18 cellular contexts compared by ENCODE assay signal in genomic region chr18:22705328-22705727, GRCh38.
DNase-seq lines count a peak whose midpoint lies in the region; ATAC-seq and TF ChIP-seq lines count a peak whose summit lies in the region.
"Had no signal": no experiment of that assay in that cellular context is flagged by ENCODE, and none has a peak within 500 bp of the region (broad histone marks: within the 10 kb centered on the region; RNA-seq: fewer than 3 reads in every experiment).

No MANE protein-coding gene starts in this region.

- intact Hi-C loops in cardiac septum (cut with DNase I), result loop anchor here (5.0 to 10.0 kb wide), 5 partner anchors 92 to 811 kb away; partner anchors contain the start of gene GATA6
- intact Hi-C loops in posterior cingulate gyrus (cut with DNase I), result loop anchor here (10.0 kb wide), 1 partner anchor 81 kb away; no protein-coding TSS in a partner anchor

- H3K4me1 ChIP-seq in RWPE2 (ENCODE audit: insufficient read depth, poor library complexity, severe bottlenecking), result peaks cover 3% of the 10 kb centered on the region

- H3K4me3 Mint-ChIP-seq in stimulated activated effector memory CD8-positive, alpha-beta T cell treated with anti-CD3 and anti-CD28 coated beads, Interleukin-12 subunit alpha, Interleukin-12 subunit beta, amount 100 ng/mL, for 72 hours, result no peak overlapping the region
- H3K4me3 Mint-ChIP-seq: activated CD8-positive, alpha-beta T cell treated with anti-CD3 and anti-CD28 coated beads for 36 hours; activated naive CD4-positive, alpha-beta T cell treated with anti-CD3 and anti-CD28 coated beads, Interleukin-2, amount 10 ng/mL, durations not matched to agents 7 days and 5 days; B cell; natural killer cell treated with Interleukin-12 subunit alpha and Interleukin-12 subunit beta and Interleukin-15 and Interleukin-18, amount 100 ng/mL, for 72 hours; T-helper 2 cell treated with Interferon-gamma antibody and Interleukin-4, amounts not matched to agents 5 μg/mL and 100 μg/mL, for 36 hours had no signal

- H3K27ac Mint-ChIP-seq in stimulated activated effector memory CD8-positive, alpha-beta T cell treated with anti-CD3 and anti-CD28 coated beads, Interleukin-12 subunit alpha, Interleukin-12 subunit beta, amount 100 ng/mL, for 72 hours, result no peak overlapping the region
- H3K27ac Mint-ChIP-seq: activated CD8-positive, alpha-beta T cell treated with anti-CD3 and anti-CD28 coated beads for 36 hours; activated naive CD4-positive, alpha-beta T cell treated with anti-CD3 and anti-CD28 coated beads, Interleukin-2, amount 10 ng/mL, durations not matched to agents 7 days and 5 days; B cell; natural killer cell treated with Interleukin-12 subunit alpha and Interleukin-12 subunit beta and Interleukin-15 and Interleukin-18, amount 100 ng/mL, for 72 hours; T-helper 2 cell treated with Interferon-gamma antibody and Interleukin-4, amounts not matched to agents 5 μg/mL and 100 μg/mL, for 36 hours had no signal

- H3K36me3 Mint-ChIP-seq in stimulated activated effector memory CD8-positive, alpha-beta T cell treated with anti-CD3 and anti-CD28 coated beads, Interleukin-12 subunit alpha, Interleukin-12 subunit beta, amount 100 ng/mL, for 72 hours, result no peaks in the 10 kb centered on the region
- H3K36me3 Mint-ChIP-seq: activated naive CD4-positive, alpha-beta T cell treated with anti-CD3 and anti-CD28 coated beads, Interleukin-2, amount 10 ng/mL, durations not matched to agents 7 days and 5 days; natural killer cell treated with Interleukin-12 subunit alpha and Interleukin-12 subunit beta and Interleukin-15 and Interleukin-18, amount 100 ng/mL, for 72 hours had no signal

- ATAC-seq in RWPE2 (ENCODE audit: low read depth), result peak; percentile 95
- peak; percentile 46 for ATAC-seq in stimulated activated effector memory CD8-positive, alpha-beta T cell treated with anti-CD3 and anti-CD28 coated beads, Interleukin-12 subunit alpha, Interleukin-12 subunit beta, amount 100 ng/mL, for 72 hours
- ATAC-seq: activated CD8-positive, alpha-beta T cell treated with anti-CD3 and anti-CD28 coated beads for 36 hours; left lobe of liver had no signal

- H3K4me3 ChIP-seq in RWPE2 (ENCODE audit: severe bottlenecking), result no peak overlapping the region
- H3K4me3 ChIP-seq: uterus had no signal

- no peak overlapping the region for H3K27ac ChIP-seq in RWPE2 (ENCODE audit: poor library complexity, severe bottlenecking)
- H3K27ac ChIP-seq: KMS-11, uterus had no signal

- DNase-seq in SKM-1 treated with dmso at 0.1 percent for 144 hours (lab: John Stamatoyannopoulos, UW; ENCODE audit: unreplicated experiment) (peak; percentile 35), SKM-1 (lab: John Stamatoyannopoulos, UW; ENCODE audit: unreplicated experiment) (no peak), RWPE2 (ENCODE audit: low spot score) (no peak), fibroblast of peridontal ligament (ENCODE audit: extremely low read depth) (peak; percentile 73), cardiac septum (ENCODE audit: low spot score) (no peak), NCI-H2227 treated with DMSO at 0.1 percent for 48 hours (lab: John Stamatoyannopoulos, UW) (no peak), posterior cingulate gyrus (no peak)
- no peak for DNase-seq in stimulated activated effector memory CD8-positive, alpha-beta T cell treated with anti-CD3 and anti-CD28 coated beads, Interleukin-12 subunit alpha, Interleukin-12 subunit beta, amount 100 ng/mL, for 72 hours (ENCODE audit: low spot score in 2 of 2)
- DNase-seq: activated CD8-positive, alpha-beta T cell treated with anti-CD3 and anti-CD28 coated beads for 36 hours; activated naive CD4-positive, alpha-beta T cell treated with anti-CD3 and anti-CD28 coated beads, Interleukin-2, amount 10 ng/mL, durations not matched to agents 7 days and 5 days; DMS79 treated with DMSO at 0.1 percent for 48 hours; stimulated activated CD4-positive, alpha-beta T cell treated with anti-CD3 and anti-CD28 coated beads, Interleukin-12 subunit alpha, Interleukin-12 subunit beta, amount 100 ng/mL, for 4 hours; uterus had no signal

- no peaks in the 10 kb centered on the region for H3K9me3 ChIP-seq in RWPE2 (ENCODE audit: severe bottlenecking)
- H3K9me3 ChIP-seq: uterus had no signal

- TF ChIP-seq CTCF in RWPE2 (IDR thresholded peaks at IDR 0.05; ENCODE audit: poor library complexity, severe bottlenecking), result no peak

- no peaks in the 10 kb centered on the region for H3K9me3 Mint-ChIP-seq in stimulated activated effector memory CD8-positive, alpha-beta T cell treated with anti-CD3 and anti-CD28 coated beads, Interleukin-12 subunit alpha, Interleukin-12 subunit beta, amount 100 ng/mL, for 72 hours
- H3K9me3 Mint-ChIP-seq: activated CD8-positive, alpha-beta T cell treated with anti-CD3 and anti-CD28 coated beads for 36 hours; activated naive CD4-positive, alpha-beta T cell treated with anti-CD3 and anti-CD28 coated beads, Interleukin-2, amount 10 ng/mL, durations not matched to agents 7 days and 5 days; natural killer cell treated with Interleukin-12 subunit alpha and Interleukin-12 subunit beta and Interleukin-15 and Interleukin-18, amount 100 ng/mL, for 72 hours; T-helper 2 cell treated with Interferon-gamma antibody and Interleukin-4, amounts not matched to agents 5 μg/mL and 100 μg/mL, for 36 hours had no signal

- H3K27me3 ChIP-seq in RWPE2 (ENCODE audit: insufficient read depth, poor library complexity, severe bottlenecking), result no peaks in the 10 kb centered on the region
- H3K27me3 ChIP-seq: uterus had no signal

- no peaks in the 10 kb centered on the region for H3K4me1 Mint-ChIP-seq in stimulated activated effector memory CD8-positive, alpha-beta T cell treated with anti-CD3 and anti-CD28 coated beads, Interleukin-12 subunit alpha, Interleukin-12 subunit beta, amount 100 ng/mL, for 72 hours
- H3K4me1 Mint-ChIP-seq: B cell had no signal

- no peaks in the 10 kb centered on the region for H3K36me3 ChIP-seq in RWPE2 (ENCODE audit: low read depth)
- H3K36me3 ChIP-seq: uterus had no signal

Comparison
In these comparisons a context has a peak if more than half of its experiments do, and no peak if none do; other contexts are left out.
1. DNase-seq: peak in SKM-1 treated with dmso at 0.1 percent for 144 hours (single experiment) and fibroblast of peridontal ligament (single experiment); none in SKM-1 (single experiment), RWPE2 (single experiment), stimulated activated effector memory CD8-positive, alpha-beta T cell treated with anti-CD3 and anti-CD28 coated beads, Interleukin-12 subunit alpha, Interleukin-12 subunit beta, amount 100 ng/mL, for 72 hours (0 of 2), cardiac septum (single experiment), NCI-H2227 treated with DMSO at 0.1 percent for 48 hours (single experiment) and posterior cingulate gyrus (0 of 10).